Comparison of ENCODE assay signal across 8 cellular contexts in genomic region chrX:9465380-9466114, GRCh38. TPM values are rescaled to one million over a fixed set of nuclear protein-coding genes. Genes with fewer than 3 reads are reported as not detected.
DNase-seq lines count a peak whose midpoint lies in the region; ATAC-seq, FAIRE-seq and TF ChIP-seq lines count a peak whose summit lies in the region.

No MANE protein-coding gene starts in this region.

- H3K27ac ChIP-seq in A549 (peak overlapping the region; percentile 94 to 100), parathyroid adenoma (no peak overlapping the region)

- H3K79me2 ChIP-seq in parathyroid adenoma = no peaks in the 10 kb centered on the region

- TF ChIP-seq CTCF in A549 (IDR thresholded peaks at IDR 0.05) = no peak
- TF ChIP-seq CTCF in fibroblast of the aortic adventitia (IDR thresholded peaks at IDR 0.05; ENCODE audit: insufficient read depth, low read length) = no peak
- TF ChIP-seq CTCF in parathyroid adenoma (IDR thresholded peaks at IDR 0.05) = no peak

- peaks cover 58% of the 10 kb centered on the region for H3K4me1 Mint-ChIP-seq in activated T-cell treated with anti-CD3 and anti-CD28 coated beads, Interleukin-2, amount 50 U/mL, for 24 hours (ENCODE audit: low read depth)

- TF ChIP-seq EP300 in A549 (IDR thresholded peaks at IDR 0.05) = no peak

- peak overlapping the region; percentile 79 for H3K4me3 Mint-ChIP-seq in activated T-cell treated with anti-CD3 and anti-CD28 coated beads, Interleukin-2, amount 50 U/mL, for 24 hours

- ATAC-seq in A549 (peak; percentile 14 to 17; a peak in 4 of 6 replicates), GM19351 (IDR thresholded peaks at IDR 0.05; ENCODE audit: unreplicated experiment) (peak; percentile 24), GM18517 (IDR thresholded peaks at IDR 0.05; ENCODE audit: unreplicated experiment) (no peak)

- DNase-seq in A549 (ENCODE audit: low read depth in 1 of 2, low spot score in 1 of 2) (peak in 1 of 2 experiments; percentile 12), LHCN-M2 (ENCODE audit: low read depth) (peak; percentile 2), fibroblast of the aortic adventitia (ENCODE audit: low read depth) (no peak), 8988T (no peak)
- DNase-seq in activated T-cell treated with anti-CD3 and anti-CD28 coated beads, Interleukin-2, amount 50 U/mL, for 24 hours = peak; percentile 69

- H3K27ac Mint-ChIP-seq in activated T-cell treated with anti-CD3 and anti-CD28 coated beads, Interleukin-2, amount 50 U/mL, for 24 hours = no peak overlapping the region

- peak overlapping the region; percentile 69 for H2AFZ ChIP-seq in parathyroid adenoma

- H3K9me3 Mint-ChIP-seq in activated T-cell treated with anti-CD3 and anti-CD28 coated beads, Interleukin-2, amount 50 U/mL, for 24 hours = no peaks in the 10 kb centered on the region

- H3K9me3 ChIP-seq in A549 (no peaks in the 10 kb centered on the region), parathyroid adenoma (ENCODE audit: control insufficient read depth, low read length) (no peaks in the 10 kb centered on the region)

- peaks cover 50% of the 10 kb centered on the region for H3K27me3 Mint-ChIP-seq in activated T-cell treated with anti-CD3 and anti-CD28 coated beads, Interleukin-2, amount 50 U/mL, for 24 hours

- no peak; a peak in 1 of 5 replicates for TF ChIP-seq RAD21 in A549 (conservative IDR thresholded peaks at IDR 0.05 in 1 of 2, IDR thresholded peaks at IDR 0.05 in 1 of 2)

- CTCF ChIA-PET in A549 (lab: Yijun Ruan, JAX) = no interaction called here

- H3K4me1 ChIP-seq in A549 = peaks cover 37% of the 10 kb centered on the region
- H3K4me1 ChIP-seq in parathyroid adenoma = peaks cover 6% of the 10 kb centered on the region

- POLR2A ChIA-PET in A549 (lab: Yijun Ruan, JAX) = no interaction called here

- H3K4me2 ChIP-seq in A549 = peak overlapping the region; percentile 78
- H3K4me2 ChIP-seq in parathyroid adenoma (ENCODE audit: low read length) = peak overlapping the region; percentile 65

- FAIRE-seq in A549 (lab: Jason Lieb, UNC) = no peak

- TF ChIP-seq POLR2A in A549 (IDR thresholded peaks at IDR 0.05; ENCODE audit: low read length) = no peak

- H3K36me3 ChIP-seq in parathyroid adenoma (ENCODE audit: control insufficient read depth, insufficient read depth, low read length) = no peaks in the 10 kb centered on the region

- H3K36me3 Mint-ChIP-seq in activated T-cell treated with anti-CD3 and anti-CD28 coated beads, Interleukin-2, amount 50 U/mL, for 24 hours (ENCODE audit: low read depth) = peaks cover 20% of the 10 kb centered on the region

- H3K27me3 ChIP-seq in parathyroid adenoma (ENCODE audit: control insufficient read depth, insufficient read depth, low read length) = no peaks in the 10 kb centered on the region

- peak overlapping the region; percentile 91 for H3K4me3 ChIP-seq in A549
- H3K4me3 ChIP-seq in fibroblast of the aortic adventitia (ENCODE audit: low read depth, low read length) = peak overlapping the region; percentile 68
- peak overlapping the region; percentile 61 for H3K4me3 ChIP-seq in parathyroid adenoma (ENCODE audit: low read depth, low read length)

- WGBS in A549 (ENCODE audit: missing lambda C conversion rate) = 0% methylated on average over 4 of the region's 87 CpGs

- H3K9ac ChIP-seq in parathyroid adenoma = no peak overlapping the region

TF ChIP-seq in A549, 52 proteins besides CTCF, POLR2A, EP300 and RAD21:
- TF ChIP-seq FOSB (CRISPR knock-in tag; IDR thresholded peaks at IDR 0.05) = no peak
- TF ChIP-seq CBX2 (IDR thresholded peaks at IDR 0.05; ENCODE audit: borderline replicate concordance, low read depth) = no peak
- TF ChIP-seq GATA3 (IDR thresholded peaks at IDR 0.05; ENCODE audit: borderline replicate concordance) = no peak
- no peak for TF ChIP-seq RFX5 (IDR thresholded peaks at IDR 0.05)
- TF ChIP-seq HOXB5 (CRISPR knock-in tag; IDR thresholded peaks at IDR 0.05) = no peak
- TF ChIP-seq HOXB13 (CRISPR knock-in tag; IDR thresholded peaks at IDR 0.05; ENCODE audit: low read depth) = no peak
- no peak for TF ChIP-seq BHLHE40 (IDR thresholded peaks at IDR 0.05; ENCODE audit: low read depth, low read length)

RNA-seq across cellular contexts. Expression of gene TBL1X, which starts 0.7 kb away (rescaled TPM):
- polyA plus RNA-seq in A549 (2011; rRNA removed) = 18.0 and 21.1 TPM in 2 replicates
- polyA plus RNA-seq in A549 (2012; cell fraction: cytosol; rRNA removed) = 11.4 and 13.4 TPM in 2 replicates
- polyA plus RNA-seq in A549 (2012; cell fraction: nucleus; rRNA removed) = 14.9 and 18.8 TPM in 2 replicates
- 14.3 to 15.1 TPM (median 14.6 TPM) in 3 replicates for polyA plus RNA-seq in A549 (2017; fragmentation: RNase III; extraction: RNeasy Plus Mini Kit Qiagen cat#74134 plus additional on column Dnase treatment)
- polyA minus RNA-seq in A549 (2011; rRNA and poly(A)+ RNA removed) = 46.1 and 50.7 TPM in 2 replicates
- total RNA-seq in LHCN-M2 (2014; rRNA removed) = 8.6 and 13.9 TPM in 2 replicates
- polyA plus RNA-seq in LHCN-M2 (2012) = 6.6 TPM
- total RNA-seq in fibroblast of the aortic adventitia (ENCODE audit: low replicate concordance) = 12.5 and 15.6 TPM in 2 replicates

Comparison
In these comparisons a context has a peak if more than half of its experiments do, and no peak if none do; other contexts are left out.
1. DNase-seq: peak in LHCN-M2 (single experiment) and activated T-cell treated with anti-CD3 and anti-CD28 coated beads, Interleukin-2, amount 50 U/mL, for 24 hours (single experiment); none in fibroblast of the aortic adventitia (single experiment) and 8988T (single experiment).
2. Peak in every context shown above with its lines, with median percentiles within 50 percentile points of each other: H3K4me3 ChIP-seq.